ENCODE assay signal across 1 cellular context in the genomic region with DNA sequence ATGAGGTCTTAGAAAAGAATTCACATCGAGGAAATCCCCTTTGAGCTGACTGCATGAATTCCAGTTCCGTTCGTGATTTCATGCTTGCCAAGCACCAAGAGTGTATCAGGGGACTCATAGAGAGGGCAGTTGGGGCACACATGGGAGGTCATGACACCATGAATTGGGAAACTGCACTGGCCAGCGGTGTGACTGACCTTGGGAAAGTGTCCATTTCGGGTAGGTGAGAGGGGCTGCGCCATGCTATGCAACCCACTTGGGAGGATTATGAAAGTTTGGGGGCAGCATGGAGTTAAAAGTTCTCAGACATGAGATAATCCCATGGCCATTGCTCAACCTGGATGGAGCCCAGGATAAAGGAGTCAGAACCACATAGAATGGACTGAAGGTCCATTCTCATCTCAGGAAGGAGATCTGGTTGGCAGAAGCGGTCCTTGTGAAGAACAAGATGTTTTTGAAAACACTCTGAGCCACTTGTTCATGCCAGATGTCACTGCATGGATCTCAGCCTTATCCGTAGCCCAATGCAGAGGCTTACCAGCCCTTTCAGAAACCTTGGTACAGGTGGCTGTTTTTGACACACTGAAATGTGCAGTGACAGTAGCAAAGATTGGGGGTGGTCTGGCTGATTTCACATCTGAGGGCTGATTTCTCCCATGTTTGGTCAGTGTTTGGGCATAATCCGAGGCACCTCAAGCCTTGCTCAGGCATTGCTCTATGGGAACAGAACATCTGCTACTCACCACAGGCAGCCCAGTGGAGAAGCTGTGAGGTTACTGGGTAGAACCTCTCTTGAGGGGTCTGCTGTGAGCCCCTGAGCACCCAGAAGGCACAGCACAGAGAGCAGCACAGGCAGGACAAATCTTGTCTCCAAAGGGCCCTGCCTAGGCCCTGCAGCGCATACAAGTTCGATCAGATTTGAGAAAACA.
TF ChIP-seq lines count a peak whose summit lies in the region.

No MANE protein-coding gene starts in this region.

TF ChIP-seq in HepG2, 621 proteins besides CTCF, POLR2A, EP300 and RAD21:
- no peak for TF ChIP-seq ZHX2 (IDR thresholded peaks at IDR 0.05; ENCODE audit: low read depth)
- no peak for TF ChIP-seq ZHX2 (CRISPR knock-in tag; IDR thresholded peaks at IDR 0.05; ENCODE audit: borderline replicate concordance)
- TF ChIP-seq, protein P1, sequence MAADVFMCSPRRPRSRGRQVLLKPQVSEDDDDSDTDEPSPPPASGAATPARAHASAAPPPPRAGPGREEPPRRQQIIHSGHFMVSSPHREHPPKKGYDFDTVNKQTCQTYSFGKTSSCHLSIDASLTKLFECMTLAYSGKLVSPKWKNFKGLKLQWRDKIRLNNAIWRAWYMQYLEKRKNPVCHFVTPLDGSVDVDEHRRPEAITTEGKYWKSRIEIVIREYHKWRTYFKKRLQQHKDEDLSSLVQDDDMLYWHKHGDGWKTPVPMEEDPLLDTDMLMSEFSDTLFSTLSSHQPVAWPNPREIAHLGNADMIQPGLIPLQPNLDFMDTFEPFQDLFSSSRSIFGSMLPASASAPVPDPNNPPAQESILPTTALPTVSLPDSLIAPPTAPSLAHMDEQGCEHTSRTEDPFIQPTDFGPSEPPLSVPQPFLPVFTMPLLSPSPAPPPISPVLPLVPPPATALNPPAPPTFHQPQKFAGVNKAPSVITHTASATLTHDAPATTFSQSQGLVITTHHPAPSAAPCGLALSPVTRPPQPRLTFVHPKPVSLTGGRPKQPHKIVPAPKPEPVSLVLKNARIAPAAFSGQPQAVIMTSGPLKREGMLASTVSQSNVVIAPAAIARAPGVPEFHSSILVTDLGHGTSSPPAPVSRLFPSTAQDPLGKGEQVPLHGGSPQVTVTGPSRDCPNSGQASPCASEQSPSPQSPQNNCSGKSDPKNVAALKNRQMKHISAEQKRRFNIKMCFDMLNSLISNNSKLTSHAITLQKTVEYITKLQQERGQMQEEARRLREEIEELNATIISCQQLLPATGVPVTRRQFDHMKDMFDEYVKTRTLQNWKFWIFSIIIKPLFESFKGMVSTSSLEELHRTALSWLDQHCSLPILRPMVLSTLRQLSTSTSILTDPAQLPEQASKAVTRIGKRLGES (CRISPR knock-in tag; IDR thresholded peaks at IDR 0.05; ENCODE audit: borderline replicate concordance) = no peak
- TF ChIP-seq ZNF207 (IDR thresholded peaks at IDR 0.05; ENCODE audit: borderline replicate concordance) = no peak
- TF ChIP-seq ZNF343 (CRISPR knock-in tag; IDR thresholded peaks at IDR 0.05) = no peak
- TF ChIP-seq PITX1 (CRISPR knock-in tag; IDR thresholded peaks at IDR 0.05) = peak; percentile 20; the same call in 1 of the 2 replicates
- TF ChIP-seq FOXA1 (IDR thresholded peaks at IDR 0.05) = no peak
- TF ChIP-seq FOXA1 (CRISPR knock-in tag; IDR thresholded peaks at IDR 0.05) = no peak
- TF ChIP-seq ZNF644 (CRISPR knock-in tag; IDR thresholded peaks at IDR 0.05; ENCODE audit: low read depth) = peak; percentile 18; the same call in 1 of the 2 replicates
- no peak for TF ChIP-seq PATZ1 (CRISPR knock-in tag; IDR thresholded peaks at IDR 0.05)
- TF ChIP-seq ADNP (CRISPR knock-in tag; IDR thresholded peaks at IDR 0.05) = no peak
